In the genomic region with DNA sequence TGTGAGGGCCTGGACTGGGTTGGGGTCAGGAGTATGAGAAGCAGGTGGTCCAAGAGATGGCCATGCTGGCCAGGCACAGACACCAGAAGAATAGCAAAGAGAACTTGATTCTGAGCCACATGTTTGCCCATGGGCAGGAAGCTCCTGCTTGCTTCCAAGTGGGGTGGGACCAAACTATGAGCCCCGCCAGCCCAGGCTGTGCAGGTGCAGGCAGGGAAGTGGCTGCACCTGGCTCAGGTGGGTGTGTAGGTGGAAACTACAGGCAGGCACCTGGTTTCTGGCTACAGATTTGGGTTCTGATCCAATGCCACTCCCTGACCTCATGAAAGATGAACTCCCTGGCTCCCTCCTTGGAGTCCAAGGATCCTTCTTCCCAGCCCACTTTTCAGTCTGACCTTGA, we compare ENCODE assay signal across 29 cellular contexts.
DNase-seq lines count a peak whose midpoint lies in the region; ATAC-seq and TF ChIP-seq lines count a peak whose summit lies in the region.
"Had no signal": no experiment of that assay in that cellular context is flagged by ENCODE, and none has a peak within 500 bp of the region (broad histone marks: within the 10 kb centered on the region; RNA-seq: fewer than 3 reads in every experiment).

No MANE protein-coding gene starts in this region.

- CTCF ChIA-PET in activated CD8-positive, alpha-beta T cell treated with anti-CD3 and anti-CD28 coated beads, Interleukin-2, amount 10 ng/mL, durations not matched to agents 7 days and 5 days (lab: Charles Lee) = no interaction called here

- intact Hi-C loops in mucosa of descending colon (cut with DNase I, micrococcal nuclease) = no loop called here

- peaks cover 3% of the 10 kb centered on the region for H3K27me3 Mint-ChIP-seq in activated T-cell treated with anti-CD3 and anti-CD28 coated beads, Interleukin-2, amount 50 U/mL, for 24 hours
- peaks cover 2% of the 10 kb centered on the region for H3K27me3 Mint-ChIP-seq in activated CD8-positive, alpha-beta T cell treated with anti-CD3 and anti-CD28 coated beads, Interleukin-2, amount 10 ng/mL, durations not matched to agents 7 days and 5 days (ENCODE audit: low read depth)
- H3K27me3 Mint-ChIP-seq: activated naive CD8-positive, alpha-beta T cell treated with anti-CD3 and anti-CD28 coated beads for 36 hours; type B pancreatic cell had no signal

- peak; percentile 89 for ATAC-seq in mucosa of descending colon
- ATAC-seq in activated CD8-positive, alpha-beta T cell treated with anti-CD3 and anti-CD28 coated beads, Interleukin-2, amount 10 ng/mL, durations not matched to agents 7 days and 5 days = no peak
- ATAC-seq: effector memory CD8-positive, alpha-beta T cell; heart right ventricle; Panc1 had no signal

- no peaks in the 10 kb centered on the region for H3K4me1 ChIP-seq in mucosa of descending colon (ENCODE audit: low read depth)
- H3K4me1 ChIP-seq: heart right ventricle, right atrium auricular region had no signal

- H3K9me3 Mint-ChIP-seq in activated T-cell treated with anti-CD3 and anti-CD28 coated beads, Interleukin-2, amount 50 U/mL, for 24 hours = no peaks in the 10 kb centered on the region
- H3K9me3 Mint-ChIP-seq in activated CD8-positive, alpha-beta T cell treated with anti-CD3 and anti-CD28 coated beads, Interleukin-2, amount 10 ng/mL, durations not matched to agents 7 days and 5 days (ENCODE audit: insufficient read depth) = no peaks in the 10 kb centered on the region
- H3K9me3 Mint-ChIP-seq: effector memory CD8-positive, alpha-beta T cell; H9; type B pancreatic cell had no signal

- peak overlapping the region; percentile 83 for H3K27ac Mint-ChIP-seq in activated T-cell treated with anti-CD3 and anti-CD28 coated beads, Interleukin-2, amount 50 U/mL, for 24 hours
- H3K27ac Mint-ChIP-seq in activated CD8-positive, alpha-beta T cell treated with anti-CD3 and anti-CD28 coated beads, Interleukin-2, amount 10 ng/mL, durations not matched to agents 7 days and 5 days = no peak overlapping the region
- H3K27ac Mint-ChIP-seq: H9, type B pancreatic cell had no signal

- no peaks in the 10 kb centered on the region for H3K36me3 ChIP-seq in mucosa of descending colon (ENCODE audit: low read depth)
- H3K36me3 ChIP-seq: ascending aorta; BLaER1 treated with 17β-estradiol and CSF1 and Interleukin-3, amounts not matched to agents 10 nM and 100 nM; cardiac muscle cell; heart right ventricle; right atrium auricular region; spleen had no signal

- no peaks in the 10 kb centered on the region for H3K9me3 ChIP-seq in mucosa of descending colon
- H3K9me3 ChIP-seq: ascending aorta; BLaER1 treated with 17β-estradiol and CSF1 and Interleukin-3, amounts not matched to agents 10 nM and 100 nM; right atrium auricular region; spleen had no signal

- no peak for DNase-seq in activated T-cell treated with anti-CD3 and anti-CD28 coated beads, Interleukin-2, amount 50 U/mL, for 24 hours
- DNase-seq in activated T-cell treated with anti-CD3 and anti-CD28 coated beads, Interleukin-2, amount 50 U/mL, for 48 hours = no peak
- DNase-seq in DMS53 (lab: John Stamatoyannopoulos, UW) (peak; percentile 74), NCI-H2196 treated with DMSO at 0.1 percent for 48 hours (lab: John Stamatoyannopoulos, UW; ENCODE audit: unreplicated experiment) (peak; percentile 7), mucosa of descending colon (peak; percentile 51 to 72 (median 66)), RPMI8226 (no peak), NCI-H187 (lab: John Stamatoyannopoulos, UW) (no peak)
- no peak for DNase-seq in activated CD8-positive, alpha-beta T cell treated with anti-CD3 and anti-CD28 coated beads, Interleukin-2, amount 10 ng/mL, durations not matched to agents 7 days and 5 days
- DNase-seq: activated CD4-positive, CD25-positive, alpha-beta regulatory T cell treated with anti-CD3 and anti-CD28 coated beads, Interleukin-2, amount 50 U/mL, for 72 hours; activated naive CD8-positive, alpha-beta T cell treated with anti-CD3 and anti-CD28 coated beads for 36 hours; cortex of kidney; effector memory CD8-positive, alpha-beta T cell; erythroblast; foreskin fibroblast; H9; heart right ventricle; kidney glomerular epithelial cell; NCI-H524 treated with DMSO at 0.1 percent for 48 hours; spleen; stimulated activated CD4-positive, alpha-beta T cell treated with anti-CD3 and anti-CD28 coated beads, Interleukin-4, amount 100 ng/mL, for 1 hour; SW 1271 had no signal

- H3K4me3 Mint-ChIP-seq in activated T-cell treated with anti-CD3 and anti-CD28 coated beads, Interleukin-2, amount 50 U/mL, for 24 hours = no peak overlapping the region
- H3K4me3 Mint-ChIP-seq in activated CD8-positive, alpha-beta T cell treated with anti-CD3 and anti-CD28 coated beads, Interleukin-2, amount 10 ng/mL, durations not matched to agents 7 days and 5 days = no peak overlapping the region
- H3K4me3 Mint-ChIP-seq: activated naive CD8-positive, alpha-beta T cell treated with anti-CD3 and anti-CD28 coated beads for 36 hours; H9; neural crest cell; type B pancreatic cell had no signal

- no peaks in the 10 kb centered on the region for H3K36me3 Mint-ChIP-seq in activated T-cell treated with anti-CD3 and anti-CD28 coated beads, Interleukin-2, amount 50 U/mL, for 24 hours (ENCODE audit: low read depth)
- no peaks in the 10 kb centered on the region for H3K36me3 Mint-ChIP-seq in activated CD8-positive, alpha-beta T cell treated with anti-CD3 and anti-CD28 coated beads, Interleukin-2, amount 10 ng/mL, durations not matched to agents 7 days and 5 days (ENCODE audit: low read depth)
- H3K36me3 Mint-ChIP-seq: type B pancreatic cell had no signal

- H3K4me1 Mint-ChIP-seq in activated T-cell treated with anti-CD3 and anti-CD28 coated beads, Interleukin-2, amount 50 U/mL, for 24 hours (ENCODE audit: low read depth) = peaks cover 48% of the 10 kb centered on the region
- peaks cover 28% of the 10 kb centered on the region for H3K4me1 Mint-ChIP-seq in activated CD8-positive, alpha-beta T cell treated with anti-CD3 and anti-CD28 coated beads, Interleukin-2, amount 10 ng/mL, durations not matched to agents 7 days and 5 days (ENCODE audit: low read depth)
- H3K4me1 Mint-ChIP-seq: H9, neural crest cell had no signal

- POLR2A ChIA-PET in activated CD8-positive, alpha-beta T cell treated with anti-CD3 and anti-CD28 coated beads, Interleukin-2, amount 10 ng/mL, durations not matched to agents 7 days and 5 days (lab: Charles Lee) = no interaction called here

- H3K4me3 ChIP-seq in mucosa of descending colon = no peak overlapping the region
- H3K4me3 ChIP-seq: ascending aorta; BLaER1 treated with 17β-estradiol and CSF1 and Interleukin-3, amounts not matched to agents 10 nM and 100 nM; cardiac muscle cell; heart right ventricle; lung; right atrium auricular region; spleen had no signal

- TF ChIP-seq CTCF in mucosa of descending colon (IDR thresholded peaks at IDR 0.05) = no peak

Comparison
In these comparisons a context has a peak if more than half of its experiments do, and no peak if none do; other contexts are left out.
1. DNase-seq: peak in DMS53 (single experiment), NCI-H2196 treated with DMSO at 0.1 percent for 48 hours (single experiment) and mucosa of descending colon (3 of 3); none in activated T-cell treated with anti-CD3 and anti-CD28 coated beads, Interleukin-2, amount 50 U/mL, for 24 hours (single experiment), activated T-cell treated with anti-CD3 and anti-CD28 coated beads, Interleukin-2, amount 50 U/mL, for 48 hours (0 of 2), RPMI8226 (single experiment), NCI-H187 (0 of 2) and activated CD8-positive, alpha-beta T cell treated with anti-CD3 and anti-CD28 coated beads, Interleukin-2, amount 10 ng/mL, durations not matched to agents 7 days and 5 days (single experiment).